In genomic region chr6:108944707-108945685, GRCh38 we compare ENCODE assay signal across 8 cellular contexts.
DNase-seq lines count a peak whose midpoint lies in the region; ATAC-seq and TF ChIP-seq lines count a peak whose summit lies in the region.

No MANE protein-coding gene starts in this region.

- no peak overlapping the region for H3K4me3 ChIP-seq in left lung

- H3K27ac ChIP-seq in caudate nucleus (ENCODE audit: low read depth, low read length) (peak overlapping the region; percentile 76), left lung (peak overlapping the region; percentile 55 to 89), temporal lobe (ENCODE audit: low read depth, low read length) (peak overlapping the region; percentile 55)

- H3K9me3 ChIP-seq in left lung, result no peaks in the 10 kb centered on the region

- peaks cover 44 to 58% of the 10 kb centered on the region in 2 donors for H3K4me1 ChIP-seq in left lung

- TF ChIP-seq CTCF in left lung (IDR thresholded peaks at IDR 0.05), result no peak

- peak; percentile 7 for DNase-seq in HT1080 (ENCODE audit: low read depth)
- peak in 1 of 61 donors; percentile 88 for DNase-seq in caudate nucleus (lab: John Stamatoyannopoulos, UW)
- DNase-seq in left lung, result peak in 1 of 2 donors; percentile 48
- no peak for DNase-seq in NCI-H774 (lab: John Stamatoyannopoulos, UW)
- DNase-seq in epidermal melanocyte (ENCODE audit: insufficient read length, low spot score), result no peak
- no peak for DNase-seq in UCSD-AML1 (lab: John Stamatoyannopoulos, UW; ENCODE audit: unreplicated experiment)

- no peaks in the 10 kb centered on the region for H3K27me3 ChIP-seq in left lung

- intact Hi-C loops in left lung (cut with DNase I), result no loop called here

- H3K36me3 ChIP-seq in left lung, result no peaks in the 10 kb centered on the region

- ATAC-seq in left lung, result peak; percentile 17
- no peak for ATAC-seq in HG03520 (IDR thresholded peaks at IDR 0.05; ENCODE audit: unreplicated experiment)
